ENCODE assay signal across 8 cellular contexts in genomic region chr9:136790640-136791465, GRCh38.
DNase-seq lines count a peak whose midpoint lies in the region; ATAC-seq and TF ChIP-seq lines count a peak whose summit lies in the region.

Gene TMEM141 (plus strand): TSS chr9:136791344. CDS start chr9:136791371, 27 bp downstream.

- ATAC-seq in GM19035 (IDR thresholded peaks at IDR 0.05; ENCODE audit: unreplicated experiment) (peak; percentile 82), HG03354 (IDR thresholded peaks at IDR 0.05; ENCODE audit: poor library complexity, severe bottlenecking, unreplicated experiment) (peak; percentile 84)
- peak; percentile 87 to 91 for ATAC-seq in activated CD4-positive, CD25-positive, alpha-beta regulatory T cell treated with anti-CD3 and anti-CD28 coated beads, Interleukin-2, amount 50 U/mL, for 24 hours

- peak within 1 kb of the TSS; percentile 99 for H3K4me3 ChIP-seq in AG09309 (ENCODE audit: control insufficient read depth, low read depth, low read length)

- no peak for TF ChIP-seq CTCF in AG09309 (IDR thresholded peaks at IDR 0.05; ENCODE audit: control insufficient read depth, insufficient read depth, low read depth, low read length, missing control alignments)

- peak; percentile 95 for DNase-seq in AG09309 (ENCODE audit: low read depth)
- DNase-seq in NCI-H446 treated with DMSO at 0.1 percent for 48 hours (lab: John Stamatoyannopoulos, UW): peak; percentile 95
- peak; percentile 99 for DNase-seq in cerebellar cortex (ENCODE audit: low spot score)
- peak; percentile 100 for DNase-seq in islet precursor cell
- DNase-seq in stimulated activated CD4-positive, alpha-beta T cell treated with anti-CD3 and anti-CD28 coated beads, Interleukin-12 subunit alpha, Interleukin-12 subunit beta, amount 100 ng/mL, for 48 hours (ENCODE audit: low read depth in 2 of 3, low spot score in 1 of 3): peak; percentile 100

Comparison
In these comparisons a context has a peak if more than half of its experiments do, and no peak if none do; other contexts are left out.
1. Peak in every context shown above with its lines: DNase-seq, ATAC-seq and H3K4me3 ChIP-seq.